In genomic region chr9:127854169-127854833, GRCh38 we compare ENCODE assay signal across 8 cellular contexts. TPM values are rescaled to one million over a fixed set of nuclear protein-coding genes. Genes with fewer than 3 reads are reported as not detected.
A peak's percentile ranks its signal among the peaks of the same experiment; 100 is the strongest.
DNase-seq lines count a peak whose midpoint lies in the region; ATAC-seq and TF ChIP-seq lines count a peak whose summit lies in the region.

TSS of gene ENG (minus strand) at chr9:127854658. CDS start at chr9:127854355, 303 bp downstream.

- peak; percentile 18 for TF ChIP-seq CTCF in AG09309 (IDR thresholded peaks at IDR 0.05; ENCODE audit: control insufficient read depth, insufficient read depth, low read depth, low read length, missing control alignments)
- TF ChIP-seq CTCF in HL-60 (IDR thresholded peaks at IDR 0.05; ENCODE audit: insufficient read depth, low read length) = no peak
- peak; percentile 6 for TF ChIP-seq CTCF in psoas muscle (IDR thresholded peaks at IDR 0.05)

- H3K4me3 ChIP-seq in AG09309 (ENCODE audit: control insufficient read depth, low read depth, low read length) = peak within 1 kb of the TSS; percentile 84
- H3K4me3 ChIP-seq in HL-60 (replicated peaks; ENCODE audit: insufficient read depth, low read length) = peak within 1 kb of the TSS; percentile 83
- H3K4me3 ChIP-seq in psoas muscle = peak within 1 kb of the TSS; percentile 74

- 2 to 12% (median 6%) methylated on average over 30 to 37 of the region's 37 CpGs for WGBS in psoas muscle, 3 donors

- peaks cover 21% of the 10 kb centered on the region for H3K36me3 Mint-ChIP-seq in activated naive CD8-positive, alpha-beta T cell treated with anti-CD3 and anti-CD28 coated beads for 36 hours

- peaks cover 29% of the 10 kb centered on the region for H3K4me1 Mint-ChIP-seq in activated naive CD8-positive, alpha-beta T cell treated with anti-CD3 and anti-CD28 coated beads for 36 hours

- peak within 1 kb of the TSS; percentile 85 for H3K4me3 Mint-ChIP-seq in activated naive CD8-positive, alpha-beta T cell treated with anti-CD3 and anti-CD28 coated beads for 36 hours

- peak; percentile 69 for ATAC-seq in Right ventricle myocardium inferior
- peak; percentile 61 to 85 (median 74) for ATAC-seq in psoas muscle
- ATAC-seq in HG03159 (IDR thresholded peaks at IDR 0.05; ENCODE audit: unreplicated experiment) = no peak
- no peak for ATAC-seq in GM18861 (IDR thresholded peaks at IDR 0.05; ENCODE audit: unreplicated experiment)

- H3K4me1 ChIP-seq in psoas muscle = peaks cover 21% of the 10 kb centered on the region

- H3K27me3 ChIP-seq in HL-60 (ENCODE audit: insufficient read depth, poor library complexity, severe bottlenecking) (no peaks in the 10 kb centered on the region), psoas muscle (ENCODE audit: insufficient read depth in 3 of 3, low read length in 2 of 3) (no peaks in the 10 kb centered on the region)

- H3K27ac Mint-ChIP-seq in activated naive CD8-positive, alpha-beta T cell treated with anti-CD3 and anti-CD28 coated beads for 36 hours = peak within 1 kb of the TSS; percentile 84

- H3K9me3 Mint-ChIP-seq in activated naive CD8-positive, alpha-beta T cell treated with anti-CD3 and anti-CD28 coated beads for 36 hours = peaks cover 8% of the 10 kb centered on the region

- H3K27ac ChIP-seq in HL-60 (replicated peaks) = peak within 1 kb of the TSS; percentile 71
- H3K27ac ChIP-seq in psoas muscle = peak within 1 kb of the TSS; percentile 51

- H3K27me3 Mint-ChIP-seq in activated naive CD8-positive, alpha-beta T cell treated with anti-CD3 and anti-CD28 coated beads for 36 hours = no peaks in the 10 kb centered on the region

- DNase-seq in AG09309 (ENCODE audit: low read depth) (no peak), HL-60 (ENCODE audit: low read depth in 1 of 2, low spot score in 1 of 2) (peak in 1 of 2 experiments; percentile 55), Right ventricle myocardium inferior (ENCODE audit: missing footprints) (peak; percentile 90), psoas muscle (peak; percentile 83 to 88), NCI-H1092 (lab: John Stamatoyannopoulos, UW) (no peak)
- DNase-seq in activated naive CD8-positive, alpha-beta T cell treated with anti-CD3 and anti-CD28 coated beads for 36 hours = peak; percentile 36

- peaks cover 0 to 10% of the 10 kb centered on the region in 2 donors for H3K36me3 ChIP-seq in psoas muscle (ENCODE audit: insufficient read depth in 1 of 2, low read depth in 1 of 2)

- intact Hi-C loops in Right ventricle myocardium inferior (cut with DNase I) = no loop called here
- intact Hi-C loops in psoas muscle (cut with DNase I) = no loop called here

- no peaks in the 10 kb centered on the region for H3K9me3 ChIP-seq in psoas muscle

RNA-seq across cellular contexts. Expression of gene ENG, which starts in this region (rescaled TPM):
- 10 to 100 TPM; 17.7 to 18.8 TPM for total RNA-seq in activated naive CD8-positive, alpha-beta T cell treated with anti-CD3 and anti-CD28 coated beads for 36 hours
- total RNA-seq in Right ventricle myocardium inferior (131 TPM), psoas muscle (10 to 100 TPM; 31.7 to 80.4 (median 54.3) TPM)
- polyA plus RNA-seq in psoas muscle = 10 to 100 TPM; 22.1 to 78.1 (median 28.6) TPM

Comparison
In these comparisons a context has a peak if more than half of its experiments do, and no peak if none do; other contexts are left out.
1. DNase-seq: peak in activated naive CD8-positive, alpha-beta T cell treated with anti-CD3 and anti-CD28 coated beads for 36 hours (single experiment), Right ventricle myocardium inferior (single experiment) and psoas muscle (2 of 2); none in AG09309 (single experiment) and NCI-H1092 (single experiment).
2. ATAC-seq: peak in Right ventricle myocardium inferior (single experiment) and psoas muscle (4 of 4); none in HG03159 (single experiment) and GM18861 (single experiment).
3. Peak in every context shown above with its lines, with median percentiles within 50 percentile points of each other: H3K4me3 ChIP-seq.